18 cellular contexts compared by ENCODE assay signal in genomic region chr1:113657556-113658063, GRCh38.
DNase-seq lines count a peak whose midpoint lies in the region; FAIRE-seq and TF ChIP-seq lines count a peak whose summit lies in the region.
"Had no signal": no experiment of that assay in that cellular context is flagged by ENCODE, and none has a peak within 500 bp of the region (broad histone marks: within the 10 kb centered on the region; RNA-seq: fewer than 3 reads in every experiment).

No MANE protein-coding gene starts in this region.

- no peak overlapping the region for H3K9ac ChIP-seq in astrocyte (ENCODE audit: low read length)

- no peaks in the 10 kb centered on the region for H4K20me1 ChIP-seq in astrocyte (ENCODE audit: insufficient read depth, low read length)

- H2AFZ ChIP-seq in astrocyte (ENCODE audit: low read depth, low read length), result no peak overlapping the region

- H3K27ac ChIP-seq in left ventricle myocardium inferior (replicated peaks) (peak overlapping the region; percentile 51), astrocyte (ENCODE audit: low read depth, low read length) (no peak overlapping the region)
- H3K27ac ChIP-seq: A549, RWPE1, SJSA1 had no signal

- H3K79me2 ChIP-seq in astrocyte (ENCODE audit: insufficient read depth, low read length), result no peaks in the 10 kb centered on the region

- H3K9me3 Mint-ChIP-seq in astrocyte (ENCODE audit: unreplicated experiment) (no peaks in the 10 kb centered on the region), mesothelial cell of epicardium (no peaks in the 10 kb centered on the region)
- H3K9me3 Mint-ChIP-seq: CD4-positive, alpha-beta T cell had no signal

- H3K27ac Mint-ChIP-seq in astrocyte (ENCODE audit: unreplicated experiment), result peak overlapping the region; percentile 10
- peak overlapping the region; percentile 37 for H3K27ac Mint-ChIP-seq in mesothelial cell of epicardium
- H3K27ac Mint-ChIP-seq: CD4-positive, alpha-beta T cell had no signal

- peaks cover 11% of the 10 kb centered on the region for H3K36me3 ChIP-seq in left ventricle myocardium inferior
- H3K36me3 ChIP-seq in astrocyte (ENCODE audit: insufficient read depth, low read length), result no peaks in the 10 kb centered on the region

- H3K27me3 ChIP-seq in left ventricle myocardium inferior (ENCODE audit: low read depth) (no peaks in the 10 kb centered on the region), astrocyte (ENCODE audit: insufficient read depth, low read length) (no peaks in the 10 kb centered on the region)
- H3K27me3 ChIP-seq: SJSA1 had no signal

- H3K4me1 Mint-ChIP-seq in astrocyte (ENCODE audit: low read depth, unreplicated experiment) (peaks cover 11% of the 10 kb centered on the region), mesothelial cell of epicardium (peaks cover 28% of the 10 kb centered on the region)

- H3K9me3 ChIP-seq in left ventricle myocardium inferior (replicated peaks) (no peaks in the 10 kb centered on the region), astrocyte (ENCODE audit: insufficient read depth, low read depth, low read length) (no peaks in the 10 kb centered on the region)
- H3K9me3 ChIP-seq: A549, SJSA1 had no signal

- no peak for FAIRE-seq in astrocyte (lab: Jason Lieb, UNC)
- FAIRE-seq: A549, GM12892 had no signal

- DNase-seq in left ventricle myocardium inferior (no peak), cardiac septum (ENCODE audit: low spot score) (no peak), astrocyte (ENCODE audit: low read depth) (no peak), mesothelial cell of epicardium (ENCODE audit: low spot score in 2 of 2, unreplicated experiment in 2 of 2) (no peak), COLO829 (ENCODE audit: low spot score) (no peak), HPDE6-E6E7 (ENCODE audit: extremely low spot score) (no peak), LoVo (ENCODE audit: low spot score) (no peak)
- DNase-seq: CD4-positive, alpha-beta T cell; GF-D8; KG1; NCI-H1417 treated with DMSO at 0.1 percent for 48 hours; NCI-H187 treated with DMSO at 0.1 percent for 48 hours; NCI-H226; PC-3 had no signal

- H3K27me3 Mint-ChIP-seq in astrocyte (ENCODE audit: low read depth, unreplicated experiment) (no peaks in the 10 kb centered on the region), mesothelial cell of epicardium (ENCODE audit: low read depth) (no peaks in the 10 kb centered on the region)
- H3K27me3 Mint-ChIP-seq: CD4-positive, alpha-beta T cell had no signal

- H3K4me3 ChIP-seq in left ventricle myocardium inferior (no peak overlapping the region), astrocyte (ENCODE audit: insufficient read depth, low read depth, low read length) (no peak overlapping the region)
- H3K4me3 ChIP-seq: A549, SJSA1 had no signal

- H3K36me3 Mint-ChIP-seq in astrocyte (ENCODE audit: low read depth, unreplicated experiment), result peaks cover 6% of the 10 kb centered on the region
- peaks cover 4% of the 10 kb centered on the region for H3K36me3 Mint-ChIP-seq in mesothelial cell of epicardium

- H3K4me2 ChIP-seq in astrocyte (ENCODE audit: low read length), result no peak overlapping the region
- H3K4me2 ChIP-seq: A549 had no signal

- H3K4me1 ChIP-seq in left ventricle myocardium inferior, result peaks cover 20% of the 10 kb centered on the region
- peaks cover 3% of the 10 kb centered on the region for H3K4me1 ChIP-seq in astrocyte (ENCODE audit: insufficient read depth, low read length)

- H3K4me3 Mint-ChIP-seq in astrocyte (ENCODE audit: unreplicated experiment) (no peak overlapping the region), mesothelial cell of epicardium (no peak overlapping the region)
- H3K4me3 Mint-ChIP-seq: CD4-positive, alpha-beta T cell had no signal

- intact Hi-C loops in left ventricle myocardium inferior (cut with micrococcal nuclease) (no loop called here), cardiac septum (cut with DNase I) (no loop called here)

- TF ChIP-seq CTCF in left ventricle myocardium inferior (IDR thresholded peaks at IDR 0.05; ENCODE audit: borderline replicate concordance) (no peak), astrocyte (IDR thresholded peaks at IDR 0.05; ENCODE audit: insufficient read depth, low read depth, low read length) (no peak), mesothelial cell of epicardium (IDR thresholded peaks at IDR 0.05; ENCODE audit: unreplicated experiment) (no peak)
